ENCODE assay signal across 1 cellular context in genomic region chr20:50170549-50171220, GRCh38.
TF ChIP-seq lines count a peak whose summit lies in the region.

No MANE protein-coding gene starts in this region.

TF ChIP-seq in HepG2, 621 proteins besides CTCF, POLR2A, EP300 and RAD21 (continues in another document):
- TF ChIP-seq ZSCAN12 (CRISPR knock-in tag; IDR thresholded peaks at IDR 0.05), result no peak
- TF ChIP-seq, protein P1, sequence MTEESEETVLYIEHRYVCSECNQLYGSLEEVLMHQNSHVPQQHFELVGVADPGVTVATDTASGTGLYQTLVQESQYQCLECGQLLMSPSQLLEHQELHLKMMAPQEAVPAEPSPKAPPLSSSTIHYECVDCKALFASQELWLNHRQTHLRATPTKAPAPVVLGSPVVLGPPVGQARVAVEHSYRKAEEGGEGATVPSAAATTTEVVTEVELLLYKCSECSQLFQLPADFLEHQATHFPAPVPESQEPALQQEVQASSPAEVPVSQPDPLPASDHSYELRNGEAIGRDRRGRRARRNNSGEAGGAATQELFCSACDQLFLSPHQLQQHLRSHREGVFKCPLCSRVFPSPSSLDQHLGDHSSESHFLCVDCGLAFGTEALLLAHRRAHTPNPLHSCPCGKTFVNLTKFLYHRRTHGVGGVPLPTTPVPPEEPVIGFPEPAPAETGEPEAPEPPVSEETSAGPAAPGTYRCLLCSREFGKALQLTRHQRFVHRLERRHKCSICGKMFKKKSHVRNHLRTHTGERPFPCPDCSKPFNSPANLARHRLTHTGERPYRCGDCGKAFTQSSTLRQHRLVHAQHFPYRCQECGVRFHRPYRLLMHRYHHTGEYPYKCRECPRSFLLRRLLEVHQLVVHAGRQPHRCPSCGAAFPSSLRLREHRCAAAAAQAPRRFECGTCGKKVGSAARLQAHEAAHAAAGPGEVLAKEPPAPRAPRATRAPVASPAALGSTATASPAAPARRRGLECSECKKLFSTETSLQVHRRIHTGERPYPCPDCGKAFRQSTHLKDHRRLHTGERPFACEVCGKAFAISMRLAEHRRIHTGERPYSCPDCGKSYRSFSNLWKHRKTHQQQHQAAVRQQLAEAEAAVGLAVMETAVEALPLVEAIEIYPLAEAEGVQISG (CRISPR knock-in tag; IDR thresholded peaks at IDR 0.05), result no peak
- TF ChIP-seq CEBPB (IDR thresholded peaks at IDR 0.05; ENCODE audit: borderline replicate concordance, low read depth, low read length), result no peak
- no peak for TF ChIP-seq FOXA1 (IDR thresholded peaks at IDR 0.05)
- no peak for TF ChIP-seq FOXA1 (CRISPR knock-in tag; IDR thresholded peaks at IDR 0.05)
- no peak for TF ChIP-seq CSRNP2 (CRISPR knock-in tag; conservative IDR thresholded peaks at IDR 0.05; ENCODE audit: low read depth)
- TF ChIP-seq, protein P2, sequence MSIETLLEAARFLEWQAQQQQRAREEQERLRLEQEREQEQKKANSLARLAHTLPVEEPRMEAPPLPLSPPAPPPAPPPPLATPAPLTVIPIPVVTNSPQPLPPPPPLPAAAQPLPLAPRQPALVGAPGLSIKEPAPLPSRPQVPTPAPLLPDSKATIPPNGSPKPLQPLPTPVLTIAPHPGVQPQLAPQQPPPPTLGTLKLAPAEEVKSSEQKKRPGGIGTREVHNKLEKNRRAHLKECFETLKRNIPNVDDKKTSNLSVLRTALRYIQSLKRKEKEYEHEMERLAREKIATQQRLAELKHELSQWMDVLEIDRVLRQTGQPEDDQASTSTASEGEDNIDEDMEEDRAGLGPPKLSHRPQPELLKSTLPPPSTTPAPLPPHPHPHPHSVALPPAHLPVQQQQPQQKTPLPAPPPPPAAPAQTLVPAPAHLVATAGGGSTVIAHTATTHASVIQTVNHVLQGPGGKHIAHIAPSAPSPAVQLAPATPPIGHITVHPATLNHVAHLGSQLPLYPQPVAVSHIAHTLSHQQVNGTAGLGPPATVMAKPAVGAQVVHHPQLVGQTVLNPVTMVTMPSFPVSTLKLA (IDR thresholded peaks at IDR 0.05), result no peak
- TF ChIP-seq HNRNPLL (IDR thresholded peaks at IDR 0.05; ENCODE audit: low read depth, low read length, poor library complexity, severe bottlenecking), result no peak
- no peak for TF ChIP-seq AGO1 (IDR thresholded peaks at IDR 0.05; ENCODE audit: low read depth, low read length, poor library complexity, severe bottlenecking)
- no peak for TF ChIP-seq AKAP8 (CRISPR knock-in tag; IDR thresholded peaks at IDR 0.05)
- TF ChIP-seq TOE1 (CRISPR knock-in tag; IDR thresholded peaks at IDR 0.05), result no peak
- peak; percentile 72; the same call in 1 of the 2 replicates for TF ChIP-seq ZBTB38 (CRISPR knock-in tag; IDR thresholded peaks at IDR 0.05)
- TF ChIP-seq SKI (IDR thresholded peaks at IDR 0.05; ENCODE audit: partially characterized antibody), result no peak
- peak; percentile 22; the same call in 1 of the 2 replicates for TF ChIP-seq EEA1 (CRISPR knock-in tag; IDR thresholded peaks at IDR 0.05; ENCODE audit: borderline replicate concordance)
- TF ChIP-seq SNAPC2 (CRISPR knock-in tag; IDR thresholded peaks at IDR 0.05), result 0 out of 2 replicates have a peak, but pooled peaks have one; percentile 12
- TF ChIP-seq ZBTB46 (CRISPR knock-in tag; IDR thresholded peaks at IDR 0.05; ENCODE audit: borderline replicate concordance), result no peak
- TF ChIP-seq SMYD3 (CRISPR knock-in tag; IDR thresholded peaks at IDR 0.05), result no peak; the same call in 1 of the 2 replicates
- no peak for TF ChIP-seq RXRB (CRISPR knock-in tag; IDR thresholded peaks at IDR 0.05; ENCODE audit: borderline replicate concordance)
- 0 out of 2 replicates have a peak, but pooled peaks have one; percentile 11 for TF ChIP-seq BORCS8-MEF2B (CRISPR knock-in tag; IDR thresholded peaks at IDR 0.05)
- TF ChIP-seq MYNN (CRISPR knock-in tag; IDR thresholded peaks at IDR 0.05; ENCODE audit: low read depth), result no peak
- TF ChIP-seq NRL (CRISPR knock-in tag; IDR thresholded peaks at IDR 0.05; ENCODE audit: borderline replicate concordance), result peak; percentile 53; the same call in 1 of the 2 replicates
- TF ChIP-seq ZNF263 (CRISPR knock-in tag; IDR thresholded peaks at IDR 0.05), result no peak
- no peak for TF ChIP-seq SRF (IDR thresholded peaks at IDR 0.05; ENCODE audit: low read depth, low read length)
- peak; percentile 32; the same call in 1 of the 2 replicates for TF ChIP-seq TRIM24 (CRISPR knock-in tag; IDR thresholded peaks at IDR 0.05)
- TF ChIP-seq ZNF224 (CRISPR knock-in tag; IDR thresholded peaks at IDR 0.05), result no peak
- TF ChIP-seq ZNF652 (CRISPR knock-in tag; IDR thresholded peaks at IDR 0.05; ENCODE audit: borderline replicate concordance, low read depth), result no peak
- TF ChIP-seq JDP2 (CRISPR knock-in tag; IDR thresholded peaks at IDR 0.05; ENCODE audit: borderline replicate concordance), result no peak
- no peak for TF ChIP-seq ZBTB37 (CRISPR knock-in tag; IDR thresholded peaks at IDR 0.05)
- no peak for TF ChIP-seq ZNF460 (CRISPR knock-in tag; IDR thresholded peaks at IDR 0.05; ENCODE audit: borderline replicate concordance)
- TF ChIP-seq ZNF670 (CRISPR knock-in tag; IDR thresholded peaks at IDR 0.05; ENCODE audit: borderline replicate concordance), result no peak
- no peak for TF ChIP-seq ZNF773 (CRISPR knock-in tag; IDR thresholded peaks at IDR 0.05; ENCODE audit: borderline replicate concordance)
- no peak for TF ChIP-seq ZNF674 (CRISPR knock-in tag; IDR thresholded peaks at IDR 0.05; ENCODE audit: low read depth)
- no peak for TF ChIP-seq TCF7L2 (IDR thresholded peaks at IDR 0.05; ENCODE audit: low read depth, low read length)
- no peak for TF ChIP-seq NFATC3 (CRISPR knock-in tag; IDR thresholded peaks at IDR 0.05)
- TF ChIP-seq, protein P3, sequence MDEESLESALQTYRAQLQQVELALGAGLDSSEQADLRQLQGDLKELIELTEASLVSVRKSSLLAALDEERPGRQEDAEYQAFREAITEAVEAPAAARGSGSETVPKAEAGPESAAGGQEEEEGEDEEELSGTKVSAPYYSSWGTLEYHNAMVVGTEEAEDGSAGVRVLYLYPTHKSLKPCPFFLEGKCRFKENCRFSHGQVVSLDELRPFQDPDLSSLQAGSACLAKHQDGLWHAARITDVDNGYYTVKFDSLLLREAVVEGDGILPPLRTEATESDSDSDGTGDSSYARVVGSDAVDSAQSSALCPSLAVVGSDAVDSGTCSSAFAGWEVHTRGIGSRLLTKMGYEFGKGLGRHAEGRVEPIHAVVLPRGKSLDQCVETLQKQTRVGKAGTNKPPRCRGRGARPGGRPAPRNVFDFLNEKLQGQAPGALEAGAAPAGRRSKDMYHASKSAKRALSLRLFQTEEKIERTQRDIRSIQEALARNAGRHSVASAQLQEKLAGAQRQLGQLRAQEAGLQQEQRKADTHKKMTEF (CRISPR knock-in tag; IDR thresholded peaks at IDR 0.05), result no peak
- no peak; the same call in 1 of the 2 replicates for TF ChIP-seq ZMYM4 (CRISPR knock-in tag; IDR thresholded peaks at IDR 0.05)
- TF ChIP-seq FOXC1 (CRISPR knock-in tag; IDR thresholded peaks at IDR 0.05; ENCODE audit: borderline replicate concordance), result peak; percentile 26; the same call in 1 of the 2 replicates
- TF ChIP-seq MAFK (conservative IDR thresholded peaks at IDR 0.05 in 1 of 2, IDR thresholded peaks at IDR 0.05 in 1 of 2; ENCODE audit: low read length in 2 of 2), result no peak
- TF ChIP-seq, protein P4, sequence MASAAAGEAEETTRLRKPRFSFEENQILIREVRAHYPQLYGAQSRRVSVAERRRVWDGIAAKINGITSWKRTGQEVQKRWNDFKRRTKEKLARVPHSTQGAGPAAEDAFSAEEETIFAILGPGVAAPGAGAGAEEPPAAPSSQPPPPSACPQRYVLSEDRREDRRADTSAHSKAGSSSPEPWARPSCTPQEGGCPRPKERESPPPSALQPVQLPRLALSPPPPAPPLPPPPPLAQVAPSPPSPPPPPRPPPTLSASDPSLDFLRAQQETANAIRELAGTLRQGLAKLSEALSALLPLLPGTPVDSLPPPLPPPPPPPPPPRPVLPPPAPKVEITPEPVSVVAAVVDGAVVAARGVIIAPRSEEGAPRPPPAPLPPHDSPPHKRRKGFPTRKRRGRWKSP (CRISPR knock-in tag; IDR thresholded peaks at IDR 0.05), result no peak
- 0 out of 2 replicates have a peak, but pooled peaks have one; percentile 23 for TF ChIP-seq MZF1 (CRISPR knock-in tag; IDR thresholded peaks at IDR 0.05; ENCODE audit: borderline replicate concordance)
- no peak for TF ChIP-seq GPN1 (CRISPR knock-in tag; IDR thresholded peaks at IDR 0.05; ENCODE audit: borderline replicate concordance)
- no peak for TF ChIP-seq NFKBIZ (CRISPR knock-in tag; IDR thresholded peaks at IDR 0.05)
- TF ChIP-seq FOXK2 (IDR thresholded peaks at IDR 0.05), result no peak
- TF ChIP-seq, protein P5, sequence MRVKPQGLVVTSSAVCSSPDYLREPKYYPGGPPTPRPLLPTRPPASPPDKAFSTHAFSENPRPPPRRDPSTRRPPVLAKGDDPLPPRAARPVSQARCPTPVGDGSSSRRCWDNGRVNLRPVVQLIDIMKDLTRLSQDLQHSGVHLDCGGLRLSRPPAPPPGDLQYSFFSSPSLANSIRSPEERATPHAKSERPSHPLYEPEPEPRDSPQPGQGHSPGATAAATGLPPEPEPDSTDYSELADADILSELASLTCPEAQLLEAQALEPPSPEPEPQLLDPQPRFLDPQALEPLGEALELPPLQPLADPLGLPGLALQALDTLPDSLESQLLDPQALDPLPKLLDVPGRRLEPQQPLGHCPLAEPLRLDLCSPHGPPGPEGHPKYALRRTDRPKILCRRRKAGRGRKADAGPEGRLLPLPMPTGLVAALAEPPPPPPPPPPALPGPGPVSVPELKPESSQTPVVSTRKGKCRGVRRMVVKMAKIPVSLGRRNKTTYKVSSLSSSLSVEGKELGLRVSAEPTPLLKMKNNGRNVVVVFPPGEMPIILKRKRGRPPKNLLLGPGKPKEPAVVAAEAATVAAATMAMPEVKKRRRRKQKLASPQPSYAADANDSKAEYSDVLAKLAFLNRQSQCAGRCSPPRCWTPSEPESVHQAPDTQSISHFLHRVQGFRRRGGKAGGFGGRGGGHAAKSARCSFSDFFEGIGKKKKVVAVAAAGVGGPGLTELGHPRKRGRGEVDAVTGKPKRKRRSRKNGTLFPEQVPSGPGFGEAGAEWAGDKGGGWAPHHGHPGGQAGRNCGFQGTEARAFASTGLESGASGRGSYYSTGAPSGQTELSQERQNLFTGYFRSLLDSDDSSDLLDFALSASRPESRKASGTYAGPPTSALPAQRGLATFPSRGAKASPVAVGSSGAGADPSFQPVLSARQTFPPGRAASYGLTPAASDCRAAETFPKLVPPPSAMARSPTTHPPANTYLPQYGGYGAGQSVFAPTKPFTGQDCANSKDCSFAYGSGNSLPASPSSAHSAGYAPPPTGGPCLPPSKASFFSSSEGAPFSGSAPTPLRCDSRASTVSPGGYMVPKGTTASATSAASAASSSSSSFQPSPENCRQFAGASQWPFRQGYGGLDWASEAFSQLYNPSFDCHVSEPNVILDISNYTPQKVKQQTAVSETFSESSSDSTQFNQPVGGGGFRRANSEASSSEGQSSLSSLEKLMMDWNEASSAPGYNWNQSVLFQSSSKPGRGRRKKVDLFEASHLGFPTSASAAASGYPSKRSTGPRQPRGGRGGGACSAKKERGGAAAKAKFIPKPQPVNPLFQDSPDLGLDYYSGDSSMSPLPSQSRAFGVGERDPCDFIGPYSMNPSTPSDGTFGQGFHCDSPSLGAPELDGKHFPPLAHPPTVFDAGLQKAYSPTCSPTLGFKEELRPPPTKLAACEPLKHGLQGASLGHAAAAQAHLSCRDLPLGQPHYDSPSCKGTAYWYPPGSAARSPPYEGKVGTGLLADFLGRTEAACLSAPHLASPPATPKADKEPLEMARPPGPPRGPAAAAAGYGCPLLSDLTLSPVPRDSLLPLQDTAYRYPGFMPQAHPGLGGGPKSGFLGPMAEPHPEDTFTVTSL (CRISPR knock-in tag; IDR thresholded peaks at IDR 0.05; ENCODE audit: borderline replicate concordance), result no peak
- no peak for TF ChIP-seq RFX1 (IDR thresholded peaks at IDR 0.05)
- TF ChIP-seq ZFP37 (CRISPR knock-in tag; IDR thresholded peaks at IDR 0.05; ENCODE audit: borderline replicate concordance), result no peak
- peak; percentile 43; the same call in 1 of the 2 replicates for TF ChIP-seq RXRA (CRISPR knock-in tag; IDR thresholded peaks at IDR 0.05)
- TF ChIP-seq ZNF367 (CRISPR knock-in tag; IDR thresholded peaks at IDR 0.05; ENCODE audit: borderline replicate concordance), result no peak
- 0 out of 2 replicates have a peak, but pooled peaks have one; percentile 13 for TF ChIP-seq ZNF333 (CRISPR knock-in tag; IDR thresholded peaks at IDR 0.05; ENCODE audit: borderline replicate concordance)
